ENCODE assay signal across 14 cellular contexts in genomic region chr14:58785741-58786140, GRCh38.
A peak's percentile ranks its signal among the peaks of the same experiment; 100 is the strongest.
DNase-seq lines count a peak whose midpoint lies in the region; ATAC-seq, FAIRE-seq and TF ChIP-seq lines count a peak whose summit lies in the region.
"Had no signal": no experiment of that assay in that cellular context is flagged by ENCODE, and none has a peak within 500 bp of the region (broad histone marks: within the 10 kb centered on the region; RNA-seq: fewer than 3 reads in every experiment).

No MANE protein-coding gene starts in this region.

- intact Hi-C loops in mucosa of descending colon (cut with DNase I, micrococcal nuclease): no loop called here

- no peak overlapping the region for H3K4me3 ChIP-seq in neuronal stem cell (ENCODE audit: low read length in 2 of 2)
- H3K4me3 ChIP-seq in brain microvascular endothelial cell (ENCODE audit: low read depth, low read length): no peak overlapping the region
- no peak overlapping the region for H3K4me3 ChIP-seq in mucosa of descending colon
- H3K4me3 ChIP-seq: GM23338 had no signal

- no peaks in the 10 kb centered on the region for H3K36me3 ChIP-seq in neuronal stem cell (replicated peaks in 1 of 2; ENCODE audit: control insufficient read depth in 2 of 2, insufficient read depth in 2 of 2, low read length in 2 of 2)
- H3K36me3 ChIP-seq in brain microvascular endothelial cell (replicated peaks): no peaks in the 10 kb centered on the region
- H3K36me3 ChIP-seq in mucosa of descending colon (ENCODE audit: low read depth): no peaks in the 10 kb centered on the region

- H3K27me3 ChIP-seq in neuronal stem cell (ENCODE audit: control insufficient read depth in 3 of 3, insufficient read depth in 3 of 3, low read depth in 1 of 3, low read length in 3 of 3): no peaks in the 10 kb centered on the region
- H3K27me3 ChIP-seq in brain microvascular endothelial cell (replicated peaks): no peaks in the 10 kb centered on the region

- no peak overlapping the region for H2BK12ac ChIP-seq in neuronal stem cell (ENCODE audit: low read length)

- H3K79me1 ChIP-seq in neuronal stem cell (ENCODE audit: low read depth, low read length): no peaks in the 10 kb centered on the region

- H4K8ac ChIP-seq in neuronal stem cell (ENCODE audit: low read depth, low read length): no peak overlapping the region

- H3K14ac ChIP-seq in neuronal stem cell (ENCODE audit: low read length): no peak overlapping the region

- in situ Hi-C loops in brain microvascular endothelial cell (cut with HindIII; ENCODE audit: low pct_ligation_motif_present, low sequenced_read_pairs): no loop called here

- H3K27ac ChIP-seq in neuronal stem cell (replicated peaks; ENCODE audit: low read length) (no peak overlapping the region), brain microvascular endothelial cell (no peak overlapping the region)

- H2BK15ac ChIP-seq in neuronal stem cell (ENCODE audit: low read length): no peak overlapping the region

- H3K4ac ChIP-seq in neuronal stem cell (ENCODE audit: low read length): no peak overlapping the region

- TF ChIP-seq CTCF in D721Med (IDR thresholded peaks at IDR 0.05; ENCODE audit: insufficient read depth, missing control alignments) (no peak), brain microvascular endothelial cell (IDR thresholded peaks at IDR 0.05; ENCODE audit: low read depth, low read length, missing control alignments) (no peak), mucosa of descending colon (IDR thresholded peaks at IDR 0.05) (no peak)

- DNase-seq in NCI-H82 (lab: John Stamatoyannopoulos, UW): peak; percentile 84
- peak; percentile 63 for DNase-seq in islet precursor cell
- no peak for DNase-seq in neuronal stem cell (ENCODE audit: low spot score)
- DNase-seq in urothelium cell line (ENCODE audit: low spot score): no peak
- DNase-seq in D721Med (ENCODE audit: insufficient read length, low spot score): no peak
- DNase-seq in brain microvascular endothelial cell: no peak
- no peak for DNase-seq in mucosa of descending colon
- DNase-seq: C1 segment of cervical spinal cord; CD4-positive, alpha-beta memory T cell; DND-41; GF-D8; H7 had no signal

- H3K23ac ChIP-seq in neuronal stem cell (ENCODE audit: low read depth, low read length, poor library complexity): no peak overlapping the region

- ATAC-seq in mucosa of descending colon: no peak
- ATAC-seq: GM23338 had no signal

- H3K4me1 ChIP-seq in neuronal stem cell (ENCODE audit: control insufficient read depth in 2 of 2, insufficient read depth in 1 of 2, low read depth in 1 of 2, low read length in 2 of 2) (peaks cover 11 to 24% of the 10 kb centered on the region in 2 donors), mucosa of descending colon (ENCODE audit: low read depth) (no peaks in the 10 kb centered on the region)

- no peak overlapping the region for H3K4me2 ChIP-seq in neuronal stem cell (ENCODE audit: insufficient read depth, low read length, poor library complexity, severe bottlenecking)
- H3K4me2 ChIP-seq: GM23338 had no signal

- H3K9me3 ChIP-seq in neuronal stem cell (replicated peaks in 1 of 2; ENCODE audit: control insufficient read depth in 2 of 2, insufficient read depth in 1 of 2, low read depth in 1 of 2, low read length in 2 of 2) (no peaks in the 10 kb centered on the region), mucosa of descending colon (no peaks in the 10 kb centered on the region)

- FAIRE-seq in urothelium cell line (lab: Jason Lieb, UNC) (peak; percentile 13), D721Med (lab: Jason Lieb, UNC) (no peak)
- FAIRE-seq: A204.1 had no signal

- no peak overlapping the region for H2BK5ac ChIP-seq in neuronal stem cell (ENCODE audit: low read length)

- H2AK5ac ChIP-seq in neuronal stem cell (ENCODE audit: low read depth, low read length): no peak overlapping the region

- H2BK120ac ChIP-seq in neuronal stem cell (ENCODE audit: low read depth, low read length): no peak overlapping the region

- H2AFZ ChIP-seq in neuronal stem cell (ENCODE audit: low read length): peak overlapping the region; percentile 18
- H2AFZ ChIP-seq: GM23338 had no signal

- no peak overlapping the region for H4K91ac ChIP-seq in neuronal stem cell (ENCODE audit: low read depth, low read length, poor library complexity)

- no peak overlapping the region for H3K9ac ChIP-seq in neuronal stem cell (ENCODE audit: low read depth, low read length, poor library complexity)

- H3K18ac ChIP-seq in neuronal stem cell (ENCODE audit: low read length): no peak overlapping the region

- WGBS in neuronal stem cell (ENCODE audit: extremely low coverage in 2 of 2, insufficient read length in 2 of 2, insufficient replicate concordance in 1 of 2), 2 donors: no CpG with 5 or more reads among the region's 3 CpGs

Comparison
In these comparisons a context has a peak if more than half of its experiments do, and no peak if none do; other contexts are left out.
1. DNase-seq: peak in NCI-H82 (single experiment) and islet precursor cell (single experiment); none in neuronal stem cell (single experiment), urothelium cell line (single experiment), D721Med (single experiment), brain microvascular endothelial cell (single experiment) and mucosa of descending colon (0 of 3).